ENCODE assay signal across 1 cellular context in genomic region chr7:105270117-105270516, GRCh38.
TF ChIP-seq lines count a peak whose summit lies in the region.

No MANE protein-coding gene starts in this region.

TF ChIP-seq in GM23338, 12 proteins besides CTCF, POLR2A, EP300 and RAD21 (continued from another document):
- TF ChIP-seq, protein P1, sequence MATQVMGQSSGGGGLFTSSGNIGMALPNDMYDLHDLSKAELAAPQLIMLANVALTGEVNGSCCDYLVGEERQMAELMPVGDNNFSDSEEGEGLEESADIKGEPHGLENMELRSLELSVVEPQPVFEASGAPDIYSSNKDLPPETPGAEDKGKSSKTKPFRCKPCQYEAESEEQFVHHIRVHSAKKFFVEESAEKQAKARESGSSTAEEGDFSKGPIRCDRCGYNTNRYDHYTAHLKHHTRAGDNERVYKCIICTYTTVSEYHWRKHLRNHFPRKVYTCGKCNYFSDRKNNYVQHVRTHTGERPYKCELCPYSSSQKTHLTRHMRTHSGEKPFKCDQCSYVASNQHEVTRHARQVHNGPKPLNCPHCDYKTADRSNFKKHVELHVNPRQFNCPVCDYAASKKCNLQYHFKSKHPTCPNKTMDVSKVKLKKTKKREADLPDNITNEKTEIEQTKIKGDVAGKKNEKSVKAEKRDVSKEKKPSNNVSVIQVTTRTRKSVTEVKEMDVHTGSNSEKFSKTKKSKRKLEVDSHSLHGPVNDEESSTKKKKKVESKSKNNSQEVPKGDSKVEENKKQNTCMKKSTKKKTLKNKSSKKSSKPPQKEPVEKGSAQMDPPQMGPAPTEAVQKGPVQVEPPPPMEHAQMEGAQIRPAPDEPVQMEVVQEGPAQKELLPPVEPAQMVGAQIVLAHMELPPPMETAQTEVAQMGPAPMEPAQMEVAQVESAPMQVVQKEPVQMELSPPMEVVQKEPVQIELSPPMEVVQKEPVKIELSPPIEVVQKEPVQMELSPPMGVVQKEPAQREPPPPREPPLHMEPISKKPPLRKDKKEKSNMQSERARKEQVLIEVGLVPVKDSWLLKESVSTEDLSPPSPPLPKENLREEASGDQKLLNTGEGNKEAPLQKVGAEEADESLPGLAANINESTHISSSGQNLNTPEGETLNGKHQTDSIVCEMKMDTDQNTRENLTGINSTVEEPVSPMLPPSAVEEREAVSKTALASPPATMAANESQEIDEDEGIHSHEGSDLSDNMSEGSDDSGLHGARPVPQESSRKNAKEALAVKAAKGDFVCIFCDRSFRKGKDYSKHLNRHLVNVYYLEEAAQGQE (IDR thresholded peaks at IDR 0.05; ENCODE audit: unreplicated experiment) = no peak
- TF ChIP-seq EZH2 (IDR thresholded peaks at IDR 0.05; ENCODE audit: low read depth, unreplicated experiment) (no peak), EZH2phosphoT487 (IDR thresholded peaks at IDR 0.05; ENCODE audit: unreplicated experiment) (no peak), CREB1 (CRISPR knock-in tag; IDR thresholded peaks at IDR 0.05; ENCODE audit: low read depth) (no peak), JUNB (IDR thresholded peaks at IDR 0.05; ENCODE audit: unreplicated experiment) (no peak), ZNF331 (CRISPR knock-in tag; IDR thresholded peaks at IDR 0.05; ENCODE audit: low read depth) (no peak), POLR2AphosphoS5 (IDR thresholded peaks at IDR 0.05; ENCODE audit: low read depth) (no peak), STAT1 (IDR thresholded peaks at IDR 0.05; ENCODE audit: unreplicated experiment) (no peak), ZNF114 (CRISPR knock-in tag; IDR thresholded peaks at IDR 0.05) (no peak), NANOG (IDR thresholded peaks at IDR 0.05; ENCODE audit: borderline replicate concordance) (no peak)
- TF ChIP-seq, protein P2, sequence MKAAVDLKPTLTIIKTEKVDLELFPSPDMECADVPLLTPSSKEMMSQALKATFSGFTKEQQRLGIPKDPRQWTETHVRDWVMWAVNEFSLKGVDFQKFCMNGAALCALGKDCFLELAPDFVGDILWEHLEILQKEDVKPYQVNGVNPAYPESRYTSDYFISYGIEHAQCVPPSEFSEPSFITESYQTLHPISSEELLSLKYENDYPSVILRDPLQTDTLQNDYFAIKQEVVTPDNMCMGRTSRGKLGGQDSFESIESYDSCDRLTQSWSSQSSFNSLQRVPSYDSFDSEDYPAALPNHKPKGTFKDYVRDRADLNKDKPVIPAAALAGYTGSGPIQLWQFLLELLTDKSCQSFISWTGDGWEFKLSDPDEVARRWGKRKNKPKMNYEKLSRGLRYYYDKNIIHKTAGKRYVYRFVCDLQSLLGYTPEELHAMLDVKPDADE (IDR thresholded peaks at IDR 0.05) = no peak
